ENCODE assay signal across 1 cellular context in the genomic region with DNA sequence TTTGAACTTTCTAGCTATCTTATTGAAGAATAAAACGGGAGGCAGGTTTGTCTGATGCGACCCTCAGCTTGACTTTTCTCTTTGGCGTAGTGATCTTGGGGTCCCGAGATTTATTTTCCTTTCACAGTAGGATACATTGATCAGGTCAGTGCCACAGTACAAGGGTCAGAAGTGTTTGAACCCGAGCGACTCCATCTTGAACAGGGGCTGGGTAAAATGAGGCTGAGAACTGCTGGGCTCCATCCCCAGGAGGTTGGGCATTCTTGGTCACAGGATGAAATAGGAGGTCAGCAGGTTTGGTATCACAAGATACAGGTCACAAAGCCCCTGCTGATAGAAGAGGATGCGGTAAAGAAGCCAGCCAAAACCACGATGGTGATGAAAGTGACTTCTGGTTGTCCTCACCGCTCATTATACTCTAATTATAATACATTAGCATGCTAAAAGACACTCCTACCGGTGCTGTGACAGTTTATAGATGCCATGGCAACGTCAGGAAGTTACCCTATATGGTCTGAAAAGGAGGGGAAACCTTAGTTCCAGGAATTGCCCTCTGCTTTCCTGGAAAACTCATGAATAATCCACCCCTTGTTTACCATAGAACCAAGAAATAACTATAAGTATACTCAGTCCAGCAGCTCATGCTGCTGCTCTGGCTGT.
TF ChIP-seq lines count a peak whose summit lies in the region.

No MANE protein-coding gene starts in this region.

TF ChIP-seq in GM12878, 131 proteins besides CTCF, POLR2A, EP300 and RAD21:
- no peak for TF ChIP-seq SMAD1 (IDR thresholded peaks at IDR 0.05; ENCODE audit: low read depth, partially characterized antibody)
- TF ChIP-seq SRF (IDR thresholded peaks at IDR 0.05; ENCODE audit: low read depth in 2 of 2, low read length in 2 of 2): peak in 1 of 2 experiments; percentile 46; a peak in 1 of 4 replicates
